ENCODE assay signal across 6 cellular contexts in the genomic region with DNA sequence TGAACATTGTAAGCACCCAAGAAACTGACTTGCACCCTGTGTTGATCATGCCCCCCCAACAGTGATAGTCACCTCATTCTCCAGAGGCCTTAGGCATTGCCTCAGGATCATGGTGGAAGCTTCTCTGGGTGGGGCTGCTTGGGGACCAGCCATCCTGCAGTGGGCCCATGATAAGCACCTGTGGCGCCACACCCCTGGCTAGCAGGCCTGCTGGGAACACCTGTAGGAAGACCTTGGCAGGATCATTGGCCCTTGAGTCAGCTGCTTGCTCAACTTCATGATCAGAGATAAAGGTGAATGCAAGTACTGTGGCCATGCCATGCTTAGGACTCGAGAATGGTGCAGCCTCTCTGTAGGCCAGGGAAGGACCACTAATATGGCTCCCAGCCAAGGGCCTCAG. TPM values are rescaled to one million over a fixed set of nuclear protein-coding genes. Genes with fewer than 3 reads are reported as not detected.
"Had no signal": no experiment of that assay in that cellular context is flagged by ENCODE, and none has a peak within 500 bp of the region (broad histone marks: within the 10 kb centered on the region; RNA-seq: fewer than 3 reads in every experiment).

No MANE protein-coding gene starts in this region.

RNA-seq across cellular contexts. Expression of a gene that starts 38.9 kb away (rescaled TPM):
- total RNA-seq: HepG2, HT-29, HT1080, IMR-90, K562 had no signal
- polyA plus RNA-seq: HepG2, IgD-negative memory B cell, IMR-90, K562 had no signal

RNA-seq across cellular contexts. Expression of a gene that starts 42.2 kb away (rescaled TPM):
- total RNA-seq: HepG2, HT-29, HT1080, K562 had no signal
- polyA plus RNA-seq: HepG2, IgD-negative memory B cell, K562 had no signal
